Comparison of ENCODE assay signal across 18 cellular contexts in genomic region chr9:137592767-137593166, GRCh38. TPM values are rescaled to one million over a fixed set of nuclear protein-coding genes. Genes with fewer than 3 reads are reported as not detected.
DNase-seq lines count a peak whose midpoint lies in the region; ATAC-seq and TF ChIP-seq lines count a peak whose summit lies in the region.
"Had no signal": no experiment of that assay in that cellular context is flagged by ENCODE, and none has a peak within 500 bp of the region (broad histone marks: within the 10 kb centered on the region; RNA-seq: fewer than 3 reads in every experiment).

No MANE protein-coding gene starts in this region.

- ATAC-seq in Right ventricle myocardium superior (ENCODE audit: poor library complexity) (no peak), upper lobe of left lung (ENCODE audit: low FRiP score in 2 of 2) (peak in 1 of 2 donors; percentile 65)
- ATAC-seq: heart right ventricle had no signal

- POLR2A ChIA-PET in RWPE1 (lab: Yijun Ruan, JAX; ENCODE audit: low non-redundant PET) = interaction anchor here (0.6 kb wide), 1 partner anchor 480 kb away, joined by 3 read pairs; no protein-coding TSS in a partner anchor

- intact Hi-C loops in Right ventricle myocardium superior (cut with DNase I) = no loop called here

- H3K9me3 ChIP-seq in right atrium auricular region (no peaks in the 10 kb centered on the region), liver (ENCODE audit: control insufficient read depth in 4 of 4, low read length in 3 of 4) (no peaks in the 10 kb centered on the region), upper lobe of left lung (no peaks in the 10 kb centered on the region)
- H3K9me3 ChIP-seq: heart right ventricle, MG63, SJSA1, tibial artery had no signal

- H3K4me3 ChIP-seq in right atrium auricular region (no peak overlapping the region), liver (ENCODE audit: low read depth in 1 of 3, low read length in 3 of 3) (no peak overlapping the region), upper lobe of left lung (no peak overlapping the region)
- H3K4me3 ChIP-seq: heart right ventricle, MG63, SJSA1, tibial artery had no signal

- peaks cover 4% of the 10 kb centered on the region for H3K36me3 ChIP-seq in right atrium auricular region
- peaks cover 0 to 6% (median 0%) of the 10 kb centered on the region in 4 donors for H3K36me3 ChIP-seq in liver (ENCODE audit: control insufficient read depth in 4 of 4, insufficient read depth in 3 of 4, low read depth in 1 of 4, low read length in 3 of 4)
- H3K36me3 ChIP-seq in upper lobe of left lung = peaks cover 0 to 8% (median 5%) of the 10 kb centered on the region in 4 donors

- DNase-seq in Right ventricle myocardium superior (peak; percentile 31), right atrium auricular region (ENCODE audit: low spot score) (no peak), RWPE1 (ENCODE audit: low spot score) (no peak), upper lobe of left lung (peak in 1 of 2 donors; percentile 83), midbrain (lab: John Stamatoyannopoulos, UW) (no peak), globus pallidus (ENCODE audit: low spot score) (no peak), kidney glomerular epithelial cell (lab: John Stamatoyannopoulos, UW) (no peak)
- DNase-seq: activated CD4-positive, alpha-beta T cell treated with anti-CD3 and anti-CD28 coated beads, Interleukin-2, amount 10 ng/mL, durations not matched to agents 7 days and 5 days; activated naive CD8-positive, alpha-beta T cell treated with anti-CD3 and anti-CD28 coated beads, Interleukin-2, amount 10 ng/mL, durations not matched to agents 7 days and 5 days; DMS153; H9; heart right ventricle; islet precursor cell; MG63; tibial artery had no signal

- H3K27ac ChIP-seq in right atrium auricular region = no peak overlapping the region
- peak overlapping the region; percentile 40 for H3K27ac ChIP-seq in RWPE1
- H3K27ac ChIP-seq in liver (ENCODE audit: low read depth in 1 of 2, low read length in 2 of 2) = no peak overlapping the region
- H3K27ac ChIP-seq in upper lobe of left lung = peak overlapping the region in 3 of 4 donors; percentile 11 to 69 (median 47)
- H3K27ac ChIP-seq: heart right ventricle, parathyroid adenoma, SJSA1, tibial artery had no signal

- no peaks in the 10 kb centered on the region for H3K27me3 ChIP-seq in right atrium auricular region
- no peaks in the 10 kb centered on the region for H3K27me3 ChIP-seq in liver (ENCODE audit: control insufficient read depth in 4 of 4, insufficient read depth in 4 of 4, low read length in 3 of 4)
- no peaks in the 10 kb centered on the region for H3K27me3 ChIP-seq in upper lobe of left lung
- H3K27me3 ChIP-seq: heart right ventricle, MG63, SJSA1, tibial artery had no signal

- peak overlapping the region in 1 of 2 donors; percentile 22 for H3K9ac ChIP-seq in liver (ENCODE audit: low read depth in 1 of 2, low read length in 2 of 2)
- H3K9ac ChIP-seq: parathyroid adenoma had no signal

- H3K4me1 ChIP-seq in right atrium auricular region (peaks cover 0 to 20% of the 10 kb centered on the region in 2 donors), liver (ENCODE audit: control insufficient read depth in 4 of 4, insufficient read depth in 4 of 4, low read length in 3 of 4) (peaks cover 5 to 30% (median 22%) of the 10 kb centered on the region in 4 donors), upper lobe of left lung (peaks cover 13 to 45% (median 26%) of the 10 kb centered on the region in 4 donors)

- WGBS in liver = 29% methylated on average over 7 of the region's 7 CpGs
- WGBS in upper lobe of left lung, 2 donors = 48 to 75% methylated on average over 5 to 6 of the region's 7 CpGs

- no peak for TF ChIP-seq POLR2A in upper lobe of left lung (IDR thresholded peaks at IDR 0.05)

- TF ChIP-seq CTCF in right atrium auricular region (IDR thresholded peaks at IDR 0.05) (no peak), RWPE1 (conservative IDR thresholded peaks at IDR 0.05; ENCODE audit: low read depth) (no peak), liver (IDR thresholded peaks at IDR 0.05; ENCODE audit: low read depth, low read length, missing input control) (no peak), upper lobe of left lung (IDR thresholded peaks at IDR 0.05) (no peak)

- CTCF ChIA-PET in RWPE1 (lab: Yijun Ruan, JAX) = no interaction called here

- no peak for TF ChIP-seq EP300 in upper lobe of left lung (IDR thresholded peaks at IDR 0.05)

- no peak for TF ChIP-seq RAD21 in liver (IDR thresholded peaks at IDR 0.05)

TF ChIP-seq in liver, 16 proteins besides CTCF, POLR2A, EP300 and RAD21:
- TF ChIP-seq YY1 (IDR thresholded peaks at IDR 0.05) (no peak), MAX (IDR thresholded peaks at IDR 0.05) (no peak), JUND (IDR thresholded peaks at IDR 0.05) (no peak), FOXA2 (IDR thresholded peaks at IDR 0.05) (peak; percentile 45), TAF1 (conservative IDR thresholded peaks at IDR 0.05) (no peak), FOXA1 (IDR thresholded peaks at IDR 0.05) (peak; percentile 15), ATF3 (IDR thresholded peaks at IDR 0.05) (no peak), RXRA (IDR thresholded peaks at IDR 0.05) (no peak)

RNA-seq across cellular contexts. Expression of gene ZMYND19, which starts 2.5 kb away (rescaled TPM):
- total RNA-seq in Right ventricle myocardium superior (12.0 TPM), right atrium auricular region (1 to 10 TPM; 5.0 to 6.4 TPM), liver (1 to 10 TPM; 7.0 to 7.1 TPM), upper lobe of left lung (10 to 100 TPM; 10.2 to 28.3 (median 20.9) TPM)
- polyA plus RNA-seq in liver = 1 to 10 TPM; 2.4 to 7.0 TPM

RNA-seq across cellular contexts. Expression of gene ARRDC1, which starts 12.7 kb away (rescaled TPM):
- 15.7 TPM for total RNA-seq in Right ventricle myocardium superior
- 10 to 100 TPM; 21.4 to 37.8 TPM for total RNA-seq in right atrium auricular region
- total RNA-seq in liver = 10 to 100 TPM in 1 of 2 donors, 1 to 10 TPM in 1; 9.8 to 31.6 TPM
- 10 to 100 TPM; 19.9 to 26.9 TPM for polyA plus RNA-seq in liver
- 100 to 1,000 TPM in 3 of 6 donors, 10 to 100 TPM in 3; 74.9 to 202 (median 99.6) TPM for total RNA-seq in upper lobe of left lung

RNA-seq across cellular contexts. Expression of gene DPH7, which starts 14.0 kb away (rescaled TPM):
- total RNA-seq in Right ventricle myocardium superior (18.6 TPM), right atrium auricular region (10 to 100 TPM; 17.9 to 21.0 TPM), liver (10 to 100 TPM in 1 of 2 donors, 1 to 10 TPM in 1; 9.4 to 18.9 TPM), upper lobe of left lung (100 to 1,000 TPM in 1 of 6 donors, 10 to 100 TPM in 5; 25.5 to 115 (median 42.4) TPM)
- polyA plus RNA-seq in liver = 10 to 100 TPM in 1 of 2 donors, 1 to 10 TPM in 1; 7.9 to 15.1 TPM

RNA-seq across cellular contexts. Expression of gene EHMT1, which starts 26.0 kb away (rescaled TPM):
- 31.2 TPM for total RNA-seq in Right ventricle myocardium superior
- total RNA-seq in right atrium auricular region = 10 to 100 TPM; 24.1 to 34.6 TPM
- total RNA-seq in liver = 10 to 100 TPM; 37.5 to 48.2 TPM
- 10 to 100 TPM; 16.1 to 17.1 TPM for polyA plus RNA-seq in liver
- total RNA-seq in upper lobe of left lung = 100 to 1,000 TPM in 2 of 6 donors, 10 to 100 TPM in 4; 68.0 to 183 (median 83.6) TPM

RNA-seq across cellular contexts. Expression of gene MRPL41, which starts 41.1 kb away (rescaled TPM):
- 272 TPM for total RNA-seq in Right ventricle myocardium superior
- 100 to 1,000 TPM; 172 to 238 TPM for total RNA-seq in right atrium auricular region
- 10 to 100 TPM; 31.7 to 34.4 TPM for total RNA-seq in liver
- polyA plus RNA-seq in liver = 100 to 1,000 TPM in 1 of 2 donors, 10 to 100 TPM in 1; 64.3 to 120 TPM
- total RNA-seq in upper lobe of left lung = 100 to 1,000 TPM in 2 of 6 donors, 10 to 100 TPM in 4; 36.5 to 172 (median 62.1) TPM

Comparison
In these comparisons a context has a peak if more than half of its experiments do, and no peak if none do; other contexts are left out.
1. H3K27ac ChIP-seq: peak in RWPE1 (single experiment) and upper lobe of left lung (3 of 4); none in right atrium auricular region (0 of 2) and liver (0 of 2).